In genomic region chr2:160596431-160596830, GRCh38 we compare ENCODE assay signal across 22 cellular contexts.
"Had no signal": no experiment of that assay in that cellular context is flagged by ENCODE, and none has a peak within 500 bp of the region (broad histone marks: within the 10 kb centered on the region; RNA-seq: fewer than 3 reads in every experiment).

No MANE protein-coding gene starts in this region.

- H3K9me3 ChIP-seq: colonic mucosa, gastrocnemius medialis, lower lobe of right lung, psoas muscle, transverse colon, upper lobe of right lung had no signal

- H3K4me1 ChIP-seq: colonic mucosa, gastrocnemius medialis, lower lobe of right lung, psoas muscle, transverse colon, upper lobe of right lung, uterus had no signal

- H3K27me3 ChIP-seq: colonic mucosa, gastrocnemius medialis, transverse colon, upper lobe of right lung, uterus had no signal

- H3K36me3 ChIP-seq: colonic mucosa, gastrocnemius medialis, lower lobe of right lung, thoracic aorta, transverse colon, upper lobe of right lung, uterus had no signal

- DNase-seq: colonic mucosa; effector CD8-positive, alpha-beta T cell; endodermal cell; gastrocnemius medialis; head of caudate nucleus; left ventricle myocardium superior; lower lobe of right lung; naive thymus-derived CD8-positive, alpha-beta T cell; nephron progenitor cell; nucleus accumbens; psoas muscle; right cardiac atrium; small intestine; stimulated activated CD4-positive, alpha-beta T cell treated with anti-CD3 and anti-CD28 coated beads, Interleukin-15, amount 100 ng/mL, for 24 hours; stimulated activated CD4-positive, alpha-beta T cell treated with anti-CD3 and anti-CD28 coated beads, Interleukin-2, amount 100 ng/mL, for 48 hours; stimulated activated naive B cell treated with anti-CD40 and anti-IgM and Interleukin-4, amounts not matched to agents 10 μg/mL and 1 μg/mL and 100 μg/mL, for 72 hours; transverse colon; upper lobe of right lung; uterus had no signal

- H3K4me3 ChIP-seq: colonic mucosa, gastrocnemius medialis, lower lobe of right lung, psoas muscle, thoracic aorta, transverse colon, upper lobe of right lung, uterus had no signal

- H3K27ac ChIP-seq: colonic mucosa, epithelial cell of prostate, gastrocnemius medialis, lower lobe of right lung, psoas muscle, thoracic aorta, transverse colon, upper lobe of right lung, uterus had no signal

- ATAC-seq: esophagus mucosa; gastrocnemius medialis; left ventricle myocardium superior; lower lobe of right lung; naive thymus-derived CD8-positive, alpha-beta T cell; psoas muscle; right cardiac atrium; stimulated activated naive B cell treated with anti-CD40 and anti-IgM and Interleukin-4, amounts not matched to agents 10 μg/mL and 1 μg/mL and 100 μg/mL, for 72 hours; upper lobe of right lung had no signal
